In the genomic region with DNA sequence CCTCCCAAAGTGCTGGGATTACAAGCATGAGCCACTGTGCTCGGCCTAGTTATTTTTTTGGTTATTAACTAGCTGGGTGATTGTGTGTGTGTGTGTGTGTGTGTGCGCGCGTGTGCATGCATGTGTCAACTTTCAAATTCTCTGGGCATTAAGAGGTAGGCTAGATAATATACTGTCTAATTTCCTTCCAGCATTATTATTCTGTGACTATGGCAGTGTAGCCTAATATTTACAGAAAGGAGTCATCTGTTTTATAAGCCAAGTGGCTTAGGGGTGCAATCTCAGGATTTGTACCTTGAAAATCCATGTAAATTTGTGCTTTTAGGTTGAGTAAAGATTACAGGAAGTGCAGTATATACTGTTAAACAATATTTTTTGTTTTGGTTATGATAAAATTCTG, we compare ENCODE assay signal across 1 cellular context.
TF ChIP-seq lines count a peak whose summit lies in the region.

No MANE protein-coding gene starts in this region.

TF ChIP-seq in SK-N-SH, 30 proteins besides CTCF, POLR2A, EP300 and RAD21 (continued from another document):
- TF ChIP-seq IRF3 (IDR thresholded peaks at IDR 0.05; ENCODE audit: low read depth, low read length) (no peak), RCOR1 (IDR thresholded peaks at IDR 0.05; ENCODE audit: low read length) (no peak), ZBTB33 (IDR thresholded peaks at IDR 0.05; ENCODE audit: borderline replicate concordance, low read depth) (no peak), RXRA (IDR thresholded peaks at IDR 0.05; ENCODE audit: borderline replicate concordance, low read depth) (no peak), CHD2 (IDR thresholded peaks at IDR 0.05; ENCODE audit: low read length, partially characterized antibody) (no peak), FOSL2 (IDR thresholded peaks at IDR 0.05; ENCODE audit: borderline replicate concordance, low read depth) (no peak), TEAD4 (IDR thresholded peaks at IDR 0.05; ENCODE audit: borderline replicate concordance, insufficient read depth) (no peak), GABPA (IDR thresholded peaks at IDR 0.05; ENCODE audit: low read depth) (no peak)
- TF ChIP-seq, protein P1, sequence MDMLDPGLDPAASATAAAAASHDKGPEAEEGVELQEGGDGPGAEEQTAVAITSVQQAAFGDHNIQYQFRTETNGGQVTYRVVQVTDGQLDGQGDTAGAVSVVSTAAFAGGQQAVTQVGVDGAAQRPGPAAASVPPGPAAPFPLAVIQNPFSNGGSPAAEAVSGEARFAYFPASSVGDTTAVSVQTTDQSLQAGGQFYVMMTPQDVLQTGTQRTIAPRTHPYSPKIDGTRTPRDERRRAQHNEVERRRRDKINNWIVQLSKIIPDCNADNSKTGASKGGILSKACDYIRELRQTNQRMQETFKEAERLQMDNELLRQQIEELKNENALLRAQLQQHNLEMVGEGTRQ (IDR thresholded peaks at IDR 0.05; ENCODE audit: borderline replicate concordance, low read depth, low read length): no peak
- TF ChIP-seq, protein P2, sequence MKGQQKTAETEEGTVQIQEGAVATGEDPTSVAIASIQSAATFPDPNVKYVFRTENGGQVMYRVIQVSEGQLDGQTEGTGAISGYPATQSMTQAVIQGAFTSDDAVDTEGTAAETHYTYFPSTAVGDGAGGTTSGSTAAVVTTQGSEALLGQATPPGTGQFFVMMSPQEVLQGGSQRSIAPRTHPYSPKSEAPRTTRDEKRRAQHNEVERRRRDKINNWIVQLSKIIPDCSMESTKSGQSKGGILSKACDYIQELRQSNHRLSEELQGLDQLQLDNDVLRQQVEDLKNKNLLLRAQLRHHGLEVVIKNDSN (IDR thresholded peaks at IDR 0.05; ENCODE audit: borderline replicate concordance, low read depth): no peak
